ENCODE assay signal across 8 cellular contexts in the genomic region with DNA sequence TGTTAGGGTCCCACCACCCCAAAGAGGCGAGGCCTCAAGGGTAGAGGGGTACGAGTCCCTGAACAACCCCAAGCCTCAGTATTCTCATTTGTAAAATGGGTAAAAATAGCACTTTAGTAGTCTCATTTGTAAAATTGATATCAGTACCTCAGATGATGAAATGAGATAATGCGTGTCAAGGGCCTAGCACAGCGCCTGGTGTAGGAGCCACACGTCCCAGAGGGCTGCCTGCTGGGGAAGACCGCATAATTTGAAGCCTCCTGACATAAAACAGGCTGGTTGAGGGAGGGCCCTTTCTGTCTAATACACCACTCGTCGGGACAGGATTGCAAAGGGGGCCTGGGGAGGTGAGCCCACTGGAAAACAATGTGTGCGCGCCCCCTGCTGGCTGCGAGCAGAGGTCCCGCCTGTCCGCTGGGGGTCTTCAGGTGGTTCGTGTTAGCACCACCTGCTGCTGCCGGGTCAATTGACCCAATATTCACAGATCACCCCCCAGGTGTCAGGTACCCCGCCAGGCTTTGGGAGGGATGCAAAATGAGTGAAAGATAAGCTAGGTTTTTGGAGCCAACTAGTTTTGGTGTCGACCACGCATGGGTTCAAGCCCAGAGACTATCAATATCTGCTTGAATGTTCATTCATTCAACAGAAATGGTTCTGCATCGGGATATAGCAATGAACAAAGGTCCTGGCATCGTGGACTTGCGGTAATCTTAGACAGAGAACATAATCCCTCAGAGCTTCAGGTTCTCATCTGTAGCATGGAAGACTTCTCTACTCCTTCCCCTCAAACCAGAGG. TPM values are rescaled to one million over a fixed set of nuclear protein-coding genes. Genes with fewer than 3 reads are reported as not detected.
A peak's percentile ranks its signal among the peaks of the same experiment; 100 is the strongest.
DNase-seq lines count a peak whose midpoint lies in the region; ATAC-seq lines count a peak whose summit lies in the region.

No MANE protein-coding gene starts in this region.

- peak; percentile 78 for ATAC-seq in GM19395 (IDR thresholded peaks at IDR 0.05; ENCODE audit: unreplicated experiment)

- peaks cover 4% of the 10 kb centered on the region for H3K9me3 Mint-ChIP-seq in activated CD4-positive, alpha-beta memory T cell treated with anti-CD3 and anti-CD28 coated beads, Interleukin-2, amount 10 ng/mL, durations not matched to agents 7 days and 5 days

- POLR2A ChIA-PET in activated CD4-positive, alpha-beta memory T cell treated with anti-CD3 and anti-CD28 coated beads, Interleukin-2, amount 10 ng/mL, durations not matched to agents 7 days and 5 days (lab: Charles Lee) = interaction anchor here (0.8 to 3.6 kb wide), 10 partner anchors 10 to 144 kb away, joined by 3 to 18 read pairs (median 4); a partner anchor contains a TSS

- H3K27me3 Mint-ChIP-seq in activated CD4-positive, alpha-beta memory T cell treated with anti-CD3 and anti-CD28 coated beads, Interleukin-2, amount 10 ng/mL, durations not matched to agents 7 days and 5 days = peaks cover 2% of the 10 kb centered on the region

- H3K36me3 Mint-ChIP-seq in activated CD4-positive, alpha-beta memory T cell treated with anti-CD3 and anti-CD28 coated beads, Interleukin-2, amount 10 ng/mL, durations not matched to agents 7 days and 5 days (ENCODE audit: low read depth) = peaks cover 4% of the 10 kb centered on the region

- peaks cover 24% of the 10 kb centered on the region for H3K4me1 Mint-ChIP-seq in activated CD4-positive, alpha-beta memory T cell treated with anti-CD3 and anti-CD28 coated beads, Interleukin-2, amount 10 ng/mL, durations not matched to agents 7 days and 5 days

- peak; percentile 66 for DNase-seq in 8988T
- DNase-seq in NCI-H1694 (lab: John Stamatoyannopoulos, UW) = peak; percentile 94
- DNase-seq in activated CD4-positive, alpha-beta memory T cell treated with anti-CD3 and anti-CD28 coated beads, Interleukin-2, amount 10 ng/mL, durations not matched to agents 7 days and 5 days = peak; percentile 71
- peak; percentile 80 for DNase-seq in effector CD8-positive, alpha-beta T cell (lab: John Stamatoyannopoulos, UW)
- DNase-seq in mucosa of gallbladder (ENCODE audit: low spot score) = peak; percentile 63
- peak; percentile 57 to 66 for DNase-seq in stimulated activated CD8-positive, alpha-beta memory T cell treated with anti-CD3 and anti-CD28 coated beads, Interleukin-7, amount 100 ng/mL, for 1 hour (ENCODE audit: low read depth in 2 of 2)
- DNase-seq in DMS153 (lab: John Stamatoyannopoulos, UW) = no peak

- CTCF ChIA-PET in activated CD4-positive, alpha-beta memory T cell treated with anti-CD3 and anti-CD28 coated beads, Interleukin-2, amount 10 ng/mL, durations not matched to agents 7 days and 5 days (lab: Charles Lee) = interaction anchor here (0.6 to 6.8 kb wide), 22 partner anchors 10 to 178 kb away, joined by 3 to 104 read pairs (median 6); a partner anchor contains a TSS

- no peak overlapping the region for H3K4me3 Mint-ChIP-seq in activated CD4-positive, alpha-beta memory T cell treated with anti-CD3 and anti-CD28 coated beads, Interleukin-2, amount 10 ng/mL, durations not matched to agents 7 days and 5 days

- no peak overlapping the region for H3K27ac Mint-ChIP-seq in activated CD4-positive, alpha-beta memory T cell treated with anti-CD3 and anti-CD28 coated beads, Interleukin-2, amount 10 ng/mL, durations not matched to agents 7 days and 5 days

RNA-seq across cellular contexts. Expression of a gene that starts 24.7 kb away (rescaled TPM):
- 10 to 100 TPM; 39.0 to 39.3 TPM for total RNA-seq in activated CD4-positive, alpha-beta memory T cell treated with anti-CD3 and anti-CD28 coated beads, Interleukin-2, amount 10 ng/mL, durations not matched to agents 7 days and 5 days
- total RNA-seq in mucosa of gallbladder = 70.9 TPM

RNA-seq across cellular contexts. Expression of a gene that starts 44.8 kb away (rescaled TPM):
- total RNA-seq in activated CD4-positive, alpha-beta memory T cell treated with anti-CD3 and anti-CD28 coated beads, Interleukin-2, amount 10 ng/mL, durations not matched to agents 7 days and 5 days = 10 to 100 TPM in 1 of 2 experiments, 1 to 10 TPM in 1; 9.6 to 12.8 TPM
- total RNA-seq in mucosa of gallbladder = 31.2 TPM
